In genomic region chr5:126718246-126718868, GRCh38 we compare ENCODE assay signal across 4 cellular contexts.
TF ChIP-seq lines count a peak whose summit lies in the region.

No MANE protein-coding gene starts in this region.

TF ChIP-seq in SK-N-SH treated with all-trans-retinoic acid at 6 μM for 48 hours, 23 proteins besides CTCF, POLR2A, EP300 and RAD21 (continues in another document):
- TF ChIP-seq CSDC2 (CRISPR knock-in tag; IDR thresholded peaks at IDR 0.05) = no peak
- no peak for TF ChIP-seq TOX (CRISPR knock-in tag; IDR thresholded peaks at IDR 0.05; ENCODE audit: borderline replicate concordance)
- no peak for TF ChIP-seq POU6F1 (CRISPR knock-in tag; IDR thresholded peaks at IDR 0.05; ENCODE audit: borderline replicate concordance, low read depth)
- no peak for TF ChIP-seq SNAI2 (CRISPR knock-in tag; IDR thresholded peaks at IDR 0.05)
- no peak for TF ChIP-seq ZNF70 (CRISPR knock-in tag; IDR thresholded peaks at IDR 0.05)
- no peak for TF ChIP-seq CSRNP3 (CRISPR knock-in tag; IDR thresholded peaks at IDR 0.05)
- TF ChIP-seq OSR1 (CRISPR knock-in tag; IDR thresholded peaks at IDR 0.05) = no peak
- TF ChIP-seq ZC3H10 (CRISPR knock-in tag; IDR thresholded peaks at IDR 0.05) = no peak
- TF ChIP-seq ESRRG (CRISPR knock-in tag; IDR thresholded peaks at IDR 0.05) = no peak
- TF ChIP-seq RARB (CRISPR knock-in tag; IDR thresholded peaks at IDR 0.05) = no peak
- no peak for TF ChIP-seq PPARA (CRISPR knock-in tag; IDR thresholded peaks at IDR 0.05; ENCODE audit: borderline replicate concordance)
- no peak for TF ChIP-seq GLIS3 (CRISPR knock-in tag; IDR thresholded peaks at IDR 0.05)

TF ChIP-seq in SK-N-SH, 30 proteins besides CTCF, POLR2A, EP300 and RAD21:
- TF ChIP-seq REST (IDR thresholded peaks at IDR 0.05; ENCODE audit: low read depth, low read length) (no peak), TCF12 (IDR thresholded peaks at IDR 0.05) (no peak), POLR2AphosphoS5 (IDR thresholded peaks at IDR 0.05; ENCODE audit: low read depth, low read length) (no peak), TAF1 (IDR thresholded peaks at IDR 0.05; ENCODE audit: borderline replicate concordance, low read depth, low read length) (no peak)

TF ChIP-seq in K562, 482 proteins besides CTCF, POLR2A, EP300 and RAD21:
- TF ChIP-seq SMARCC2 (IDR thresholded peaks at IDR 0.05; ENCODE audit: low read depth) (no peak), ZNF583 (CRISPR knock-in tag; IDR thresholded peaks at IDR 0.05) (no peak), SOX6 (IDR thresholded peaks at IDR 0.05) (no peak), NFYB (IDR thresholded peaks at IDR 0.05; ENCODE audit: extremely low read depth, insufficient read length) (no peak), ZHX1 (conservative IDR thresholded peaks at IDR 0.05; ENCODE audit: low read length) (no peak), ZNF785 (CRISPR knock-in tag; IDR thresholded peaks at IDR 0.05) (no peak), HSF4 (CRISPR knock-in tag; IDR thresholded peaks at IDR 0.05; ENCODE audit: borderline replicate concordance) (no peak), SNIP1 (IDR thresholded peaks at IDR 0.05; ENCODE audit: low read depth) (no peak), TCFL5 (CRISPR knock-in tag; conservative IDR thresholded peaks at IDR 0.05) (no peak), TFE3 (CRISPR knock-in tag; IDR thresholded peaks at IDR 0.05) (no peak), ZFX (CRISPR knock-in tag; IDR thresholded peaks at IDR 0.05) (no peak), KAT7 (CRISPR knock-in tag; IDR thresholded peaks at IDR 0.05; ENCODE audit: borderline replicate concordance) (no peak), ARID3B (CRISPR knock-in tag; IDR thresholded peaks at IDR 0.05; ENCODE audit: borderline replicate concordance) (no peak), ZNF197 (CRISPR knock-in tag; IDR thresholded peaks at IDR 0.05; ENCODE audit: low read depth) (no peak), ZNF696 (CRISPR knock-in tag; conservative IDR thresholded peaks at IDR 0.05) (no peak), ZNF780A (CRISPR knock-in tag; IDR thresholded peaks at IDR 0.05) (no peak), C11orf30 (IDR thresholded peaks at IDR 0.05; ENCODE audit: low read depth) (no peak)

TF ChIP-seq in HepG2, 621 proteins besides CTCF, POLR2A, EP300 and RAD21:
- TF ChIP-seq SRSF1 (optimal IDR thresholded peaks at IDR 0.05; ENCODE audit: low read depth, low read length) = no peak
- TF ChIP-seq MYC (CRISPR knock-in tag; IDR thresholded peaks at IDR 0.05; ENCODE audit: borderline replicate concordance) = no peak
- no peak for TF ChIP-seq TOPORS (CRISPR knock-in tag; IDR thresholded peaks at IDR 0.05)
TF ChIP-seq in HepG2: peak in this region for 0.
